Comparison of ENCODE assay signal across 28 cellular contexts in the genomic region with DNA sequence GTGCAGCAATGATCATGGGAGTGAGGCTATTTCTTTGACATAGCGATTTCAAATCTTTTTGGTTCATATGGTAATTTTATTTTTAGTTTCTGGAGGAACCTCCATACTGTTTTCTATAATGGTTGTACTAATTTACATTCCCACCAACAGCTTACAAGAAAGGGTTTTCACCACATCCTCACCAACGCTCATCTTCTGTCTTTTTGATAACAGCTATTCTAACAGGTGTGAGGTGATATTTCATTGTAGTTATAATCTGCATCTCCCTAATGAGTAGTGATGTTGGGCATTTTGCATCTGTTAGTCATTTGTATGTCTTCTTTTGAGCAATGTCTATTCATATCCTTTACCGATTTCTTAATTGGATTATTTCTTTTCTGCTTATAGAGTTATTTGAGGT.
"Had no signal": no experiment of that assay in that cellular context is flagged by ENCODE, and none has a peak within 500 bp of the region (broad histone marks: within the 10 kb centered on the region; RNA-seq: fewer than 3 reads in every experiment).

No MANE protein-coding gene starts in this region.

- ATAC-seq: effector memory CD8-positive, alpha-beta T cell; esophagus mucosa; foreskin keratinocyte; gastrocnemius medialis; gastroesophageal sphincter; heart left ventricle; heart right ventricle had no signal

- FAIRE-seq: colon, endometrium, endothelial cell of umbilical vein, frontal cortex had no signal

- H3K27me3 ChIP-seq: colonic mucosa, esophagus squamous epithelium, foreskin keratinocyte, gastrocnemius medialis, gastroesophageal sphincter, heart left ventricle, heart right ventricle had no signal

- H3K4me1 ChIP-seq: colonic mucosa, esophagus squamous epithelium, foreskin keratinocyte, gastrocnemius medialis, gastroesophageal sphincter had no signal

- H3K27ac ChIP-seq: colonic mucosa, coronary artery, epithelial cell of prostate, esophagus muscularis mucosa, esophagus squamous epithelium, foreskin keratinocyte, gastroesophageal sphincter had no signal

- H3K4me3 ChIP-seq: colonic mucosa, coronary artery, dorsolateral prefrontal cortex, esophagus muscularis mucosa, esophagus squamous epithelium, gastrocnemius medialis, gastroesophageal sphincter, heart left ventricle, heart right ventricle had no signal

- DNase-seq: colonic mucosa; cortex of kidney; dermis blood vessel endothelial cell; dorsolateral prefrontal cortex; effector CD4-positive, alpha-beta T cell; effector CD8-positive, alpha-beta T cell; effector memory CD4-positive, alpha-beta T cell; effector memory CD8-positive, alpha-beta T cell; endodermal cell; erythroblast; esophagus squamous epithelium; foreskin fibroblast; foreskin keratinocyte; foreskin melanocyte; gastrocnemius medialis; glutamatergic neuron; head of caudate nucleus; heart left ventricle; heart right ventricle had no signal

- H3K36me3 ChIP-seq: colonic mucosa, esophagus muscularis mucosa, esophagus squamous epithelium, gastrocnemius medialis, gastroesophageal sphincter, heart left ventricle, heart right ventricle had no signal

- H3K9me3 ChIP-seq: colonic mucosa, esophagus muscularis mucosa, esophagus squamous epithelium, gastrocnemius medialis, gastroesophageal sphincter, heart left ventricle, heart right ventricle had no signal
